Comparison of ENCODE assay signal across 8 cellular contexts in the genomic region with DNA sequence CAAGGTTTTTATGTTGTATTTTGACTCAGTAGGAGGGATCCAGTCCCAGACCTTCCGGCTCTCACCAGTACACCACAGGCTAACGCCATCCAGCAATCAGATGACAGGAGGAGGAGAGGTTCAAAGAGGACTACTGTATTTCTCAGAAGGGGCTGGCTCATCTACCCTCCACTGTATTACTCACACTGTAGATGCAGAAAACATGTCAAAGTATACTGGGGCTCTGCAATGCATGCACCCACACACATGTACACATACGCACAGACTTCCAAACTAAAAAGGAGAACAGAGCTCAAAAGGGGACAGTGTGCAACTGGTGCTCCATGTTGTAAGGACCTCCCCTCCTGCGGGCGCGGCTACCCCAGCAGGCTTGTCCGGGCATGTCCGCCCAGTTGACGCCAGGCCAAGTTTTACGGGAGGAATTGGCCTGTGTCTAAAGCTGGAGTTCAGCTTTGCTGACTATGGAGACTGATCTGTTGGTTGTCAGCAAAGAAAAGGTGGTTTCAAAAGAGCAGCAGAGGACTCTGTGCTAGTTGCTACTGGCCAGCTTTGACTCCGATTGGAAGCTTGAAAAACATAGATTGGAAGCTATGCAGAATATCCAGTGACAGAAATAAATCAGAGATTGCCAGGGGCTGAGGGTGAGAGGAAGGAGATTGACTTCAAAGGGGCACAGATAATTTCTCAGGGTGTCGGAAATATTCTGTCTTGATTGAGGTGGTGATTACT.
DNase-seq lines count a peak whose midpoint lies in the region; FAIRE-seq and TF ChIP-seq lines count a peak whose summit lies in the region.

No MANE protein-coding gene starts in this region.

- H2AFZ ChIP-seq in MM.1S (ENCODE audit: low read length): no peak overlapping the region

- no peak overlapping the region for H3K9ac ChIP-seq in MM.1S (ENCODE audit: low read length)

- H3K27me3 ChIP-seq in MM.1S (replicated peaks; ENCODE audit: insufficient read depth, low read length): no peaks in the 10 kb centered on the region

- H3F3A ChIP-seq in MM.1S (ENCODE audit: insufficient read depth, low read length): peaks cover 4% of the 10 kb centered on the region; the same call in 1 of the 2 replicates

- H3K27ac ChIP-seq in KOPT-K1 (ENCODE audit: low read depth, low read length, poor library complexity, severe bottlenecking): peak overlapping the region; percentile 70
- peak overlapping the region; percentile 70 for H3K27ac ChIP-seq in epithelial cell of prostate
- no peak overlapping the region for H3K27ac ChIP-seq in MM.1S (ENCODE audit: low read length)

- no peak overlapping the region for H3K4me3 ChIP-seq in MM.1S (ENCODE audit: low read length)

- H3K4me2 ChIP-seq in MM.1S (ENCODE audit: low read depth, low read length): no peak overlapping the region

- H3K4me1 ChIP-seq in MM.1S (ENCODE audit: low read length): peaks cover 22% of the 10 kb centered on the region

- no peaks in the 10 kb centered on the region for H3K36me3 ChIP-seq in KOPT-K1 (ENCODE audit: insufficient read depth, low read length)
- no peaks in the 10 kb centered on the region for H3K36me3 ChIP-seq in MM.1S (replicated peaks; ENCODE audit: insufficient read depth, low read length)

- DNase-seq in CD1c-positive myeloid dendritic cell (ENCODE audit: extremely low spot score) (peak; percentile 39), SKM-1 (lab: John Stamatoyannopoulos, UW; ENCODE audit: unreplicated experiment) (peak; percentile 88), epithelial cell of prostate (ENCODE audit: low read depth, low spot score) (peak; percentile 46), mucosa of gallbladder (ENCODE audit: low spot score) (peak; percentile 75), urothelium cell line (ENCODE audit: low spot score) (peak; percentile 68), MM.1S (no peak), amniotic stem cell (lab: John Stamatoyannopoulos, UW) (no peak)

- H3K9me2 ChIP-seq in MM.1S (replicated peaks; ENCODE audit: insufficient read depth, low read length): no peaks in the 10 kb centered on the region

- H4K20me1 ChIP-seq in MM.1S (ENCODE audit: insufficient read depth, low read length): no peaks in the 10 kb centered on the region

- no peak for TF ChIP-seq CTCF in MM.1S (IDR thresholded peaks at IDR 0.05; ENCODE audit: low read length)

- no peak for FAIRE-seq in urothelium cell line (lab: Jason Lieb, UNC)

- H3K9me3 ChIP-seq in KOPT-K1 (ENCODE audit: insufficient read depth, low read length, poor library complexity, severe bottlenecking) (peaks cover 8% of the 10 kb centered on the region), MM.1S (replicated peaks; ENCODE audit: insufficient read depth, low read length) (no peaks in the 10 kb centered on the region)

- H3K79me2 ChIP-seq in MM.1S (ENCODE audit: low read length): no peaks in the 10 kb centered on the region

Comparison
In these comparisons a context has a peak if more than half of its experiments do, and no peak if none do; other contexts are left out.
1. DNase-seq: peak in CD1c-positive myeloid dendritic cell (single experiment), SKM-1 (single experiment), epithelial cell of prostate (single experiment), mucosa of gallbladder (single experiment) and urothelium cell line (single experiment); none in MM.1S (single experiment) and amniotic stem cell (single experiment).